In genomic region chr7:76356823-76357222, GRCh38 we compare ENCODE assay signal across 7 cellular contexts. TPM values are rescaled to one million over a fixed set of nuclear protein-coding genes. Genes with fewer than 3 reads are reported as not detected.
DNase-seq lines count a peak whose midpoint lies in the region; ATAC-seq, FAIRE-seq and TF ChIP-seq lines count a peak whose summit lies in the region.

No MANE protein-coding gene starts in this region.

- intact Hi-C loops in body of pancreas (cut with DNase I): no loop called here

- H3K27me3 ChIP-seq in body of pancreas: no peaks in the 10 kb centered on the region

- 21 to 25% methylated on average over 6 of the region's 6 CpGs for WGBS in body of pancreas, 2 donors

- CTCF ChIA-PET in GM10248 (lab: Yijun Ruan, JAX): no interaction called here

- H3K4me3 ChIP-seq in body of pancreas: no peak overlapping the region

- no peaks in the 10 kb centered on the region for H3K9me3 ChIP-seq in body of pancreas

- no peak for DNase-seq in GM19239 (ENCODE audit: insufficient read length, low spot score)
- DNase-seq in NCI-H1436 treated with DMSO at 0.1 percent for 48 hours (lab: John Stamatoyannopoulos, UW): peak; percentile 30
- peak in 3 of 4 donors; percentile 50 to 65 (median 56) for DNase-seq in body of pancreas
- no peak for DNase-seq in memory B cell (ENCODE audit: low spot score in 2 of 2)
- no peak for DNase-seq in CD1c-positive myeloid dendritic cell (ENCODE audit: extremely low spot score)
- no peak for DNase-seq in GM10248 (ENCODE audit: extremely low spot score)

- POLR2A ChIA-PET in GM10248 (lab: Yijun Ruan, JAX): no interaction called here

- no peaks in the 10 kb centered on the region for H3K9me3 Mint-ChIP-seq in memory B cell

- FAIRE-seq in GM19239 (lab: Jason Lieb, UNC): peak; percentile 55

- no peak for TF ChIP-seq POLR2A in body of pancreas (IDR thresholded peaks at IDR 0.05)

- H3K4me1 ChIP-seq in body of pancreas: peaks cover 55% of the 10 kb centered on the region

- H3K27ac ChIP-seq in body of pancreas: peak overlapping the region; percentile 26 to 100 (median 99)

- H3K4me3 Mint-ChIP-seq in memory B cell: peak overlapping the region; percentile 87

- TF ChIP-seq CTCF in body of pancreas (IDR thresholded peaks at IDR 0.05) (peak in 4 of 7 experiments; percentile 21 to 30 (median 26)), GM10248 (IDR thresholded peaks at IDR 0.05; ENCODE audit: control extremely low read depth, extremely low read depth, low read depth, missing control alignments) (no peak)

- peaks cover 30% of the 10 kb centered on the region for H3K4me1 Mint-ChIP-seq in memory B cell

- no peaks in the 10 kb centered on the region for H3K36me3 ChIP-seq in body of pancreas (replicated peaks in 1 of 2; ENCODE audit: insufficient read depth in 1 of 2, low read depth in 2 of 2)

- ATAC-seq in body of pancreas: no peak
- ATAC-seq in memory B cell (ENCODE audit: low read depth): no peak
- no peak for ATAC-seq in GM19397 (IDR thresholded peaks at IDR 0.05; ENCODE audit: unreplicated experiment)

- H3K36me3 Mint-ChIP-seq in memory B cell: peaks cover 10% of the 10 kb centered on the region

- H3K27ac Mint-ChIP-seq in memory B cell: no peak overlapping the region

- no peaks in the 10 kb centered on the region for H3K27me3 Mint-ChIP-seq in memory B cell

RNA-seq across cellular contexts. Expression of gene YWHAG, which starts 2.0 kb away (rescaled TPM):
- total RNA-seq in body of pancreas: 10 to 100 TPM; 24.1 to 60.0 TPM

RNA-seq across cellular contexts. Expression of gene SSC4D, which starts 52.7 kb away (rescaled TPM):
- 1 to 10 TPM; 3.6 to 7.6 TPM for total RNA-seq in body of pancreas

RNA-seq across cellular contexts. Expression of gene HSPB1, which starts 54.4 kb away (rescaled TPM):
- total RNA-seq in body of pancreas: 100 to 1,000 TPM; 367 to 445 TPM

Comparison
In these comparisons a context has a peak if more than half of its experiments do, and no peak if none do; other contexts are left out.
1. DNase-seq: peak in NCI-H1436 treated with DMSO at 0.1 percent for 48 hours (single experiment) and body of pancreas (3 of 4); none in GM19239 (single experiment), memory B cell (0 of 2), CD1c-positive myeloid dendritic cell (single experiment) and GM10248 (single experiment).